In the genomic region with DNA sequence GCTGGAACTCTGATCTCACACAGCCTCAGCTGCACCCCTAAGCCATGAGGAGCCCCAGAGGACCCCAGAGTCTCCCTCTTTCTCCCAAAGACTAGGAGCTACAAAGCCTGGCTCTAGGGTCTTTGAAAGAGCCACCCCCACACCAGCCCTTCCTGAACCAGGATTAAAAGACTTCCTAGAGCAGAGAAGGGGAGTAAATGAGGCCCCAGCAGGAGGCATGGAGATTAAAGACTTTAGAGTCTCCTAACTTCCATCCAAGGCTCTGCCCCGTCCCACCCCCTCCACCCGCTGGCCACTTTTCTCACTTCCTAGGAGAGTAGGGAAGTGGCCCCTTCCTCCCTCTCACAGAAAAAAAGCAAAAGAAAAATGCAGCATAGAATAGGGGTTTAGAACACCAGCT, we compare ENCODE assay signal across 8 cellular contexts. TPM values are rescaled to one million over a fixed set of nuclear protein-coding genes. Genes with fewer than 3 reads are reported as not detected.
A peak's percentile ranks its signal among the peaks of the same experiment; 100 is the strongest.
DNase-seq lines count a peak whose midpoint lies in the region; ATAC-seq lines count a peak whose summit lies in the region.

No MANE protein-coding gene starts in this region.

- peaks cover 52% of the 10 kb centered on the region for H3K4me1 Mint-ChIP-seq in activated CD8-positive, alpha-beta memory T cell treated with anti-CD3 and anti-CD28 coated beads, Interleukin-2, amount 10 ng/mL, durations not matched to agents 7 days and 5 days
- H3K4me1 Mint-ChIP-seq in activated naive CD8-positive, alpha-beta T cell treated with anti-CD3 and anti-CD28 coated beads for 36 hours, result peaks cover 55% of the 10 kb centered on the region
- peaks cover 10 to 14% of the 10 kb centered on the region in 2 donors for H3K4me1 Mint-ChIP-seq in immature natural killer cell

- no peaks in the 10 kb centered on the region for H3K9me3 Mint-ChIP-seq in activated CD8-positive, alpha-beta memory T cell treated with anti-CD3 and anti-CD28 coated beads, Interleukin-2, amount 10 ng/mL, durations not matched to agents 7 days and 5 days (ENCODE audit: low read depth)
- no peaks in the 10 kb centered on the region for H3K9me3 Mint-ChIP-seq in activated naive CD8-positive, alpha-beta T cell treated with anti-CD3 and anti-CD28 coated beads for 36 hours
- H3K9me3 Mint-ChIP-seq in immature natural killer cell, result no peaks in the 10 kb centered on the region

- no peak for DNase-seq in activated CD8-positive, alpha-beta memory T cell treated with anti-CD3 and anti-CD28 coated beads, Interleukin-2, amount 10 ng/mL, durations not matched to agents 7 days and 5 days
- DNase-seq in activated CD8-positive, alpha-beta memory T cell treated with anti-CD3 and anti-CD28 coated beads for 24 hours, result no peak
- no peak for DNase-seq in activated naive CD8-positive, alpha-beta T cell treated with anti-CD3 and anti-CD28 coated beads for 36 hours
- no peak for DNase-seq in immature natural killer cell
- no peak for DNase-seq in T-helper 9 cell
- no peak for DNase-seq in NCI-H187 treated with DMSO at 0.1 percent for 48 hours (lab: John Stamatoyannopoulos, UW)

- peak overlapping the region; percentile 72 for H3K27ac ChIP-seq in temporal lobe (ENCODE audit: low read depth, low read length)

- CTCF ChIA-PET in activated CD8-positive, alpha-beta memory T cell treated with anti-CD3 and anti-CD28 coated beads, Interleukin-2, amount 10 ng/mL, durations not matched to agents 7 days and 5 days (lab: Charles Lee), result interaction anchor here (0.9 to 2.3 kb wide), 5 partner anchors 54 to 169 kb away, joined by 3 to 9 read pairs (median 7); no protein-coding TSS in a partner anchor

- ATAC-seq in activated CD8-positive, alpha-beta memory T cell treated with anti-CD3 and anti-CD28 coated beads, Interleukin-2, amount 10 ng/mL, durations not matched to agents 7 days and 5 days, result no peak
- no peak for ATAC-seq in GM19328 (IDR thresholded peaks at IDR 0.05; ENCODE audit: unreplicated experiment)

- H3K27ac Mint-ChIP-seq in activated CD8-positive, alpha-beta memory T cell treated with anti-CD3 and anti-CD28 coated beads, Interleukin-2, amount 10 ng/mL, durations not matched to agents 7 days and 5 days, result peak overlapping the region; percentile 98
- H3K27ac Mint-ChIP-seq in activated naive CD8-positive, alpha-beta T cell treated with anti-CD3 and anti-CD28 coated beads for 36 hours, result peak overlapping the region; percentile 93
- H3K27ac Mint-ChIP-seq in immature natural killer cell, result peak overlapping the region in 2 of 6 donors; percentile 94 to 99

- H3K4me3 Mint-ChIP-seq in activated CD8-positive, alpha-beta memory T cell treated with anti-CD3 and anti-CD28 coated beads, Interleukin-2, amount 10 ng/mL, durations not matched to agents 7 days and 5 days, result peak overlapping the region; percentile 98
- peak overlapping the region; percentile 95 for H3K4me3 Mint-ChIP-seq in activated naive CD8-positive, alpha-beta T cell treated with anti-CD3 and anti-CD28 coated beads for 36 hours
- peak overlapping the region; percentile 93 to 99 (median 98) for H3K4me3 Mint-ChIP-seq in immature natural killer cell

- H3K27me3 Mint-ChIP-seq in activated CD8-positive, alpha-beta memory T cell treated with anti-CD3 and anti-CD28 coated beads, Interleukin-2, amount 10 ng/mL, durations not matched to agents 7 days and 5 days, result no peaks in the 10 kb centered on the region
- H3K27me3 Mint-ChIP-seq in activated naive CD8-positive, alpha-beta T cell treated with anti-CD3 and anti-CD28 coated beads for 36 hours, result no peaks in the 10 kb centered on the region
- peaks cover 5 to 23% (median 15%) of the 10 kb centered on the region in 3 donors for H3K27me3 Mint-ChIP-seq in immature natural killer cell (ENCODE audit: low read depth in 3 of 3)

- peaks cover 34% of the 10 kb centered on the region for H3K36me3 Mint-ChIP-seq in activated CD8-positive, alpha-beta memory T cell treated with anti-CD3 and anti-CD28 coated beads, Interleukin-2, amount 10 ng/mL, durations not matched to agents 7 days and 5 days
- H3K36me3 Mint-ChIP-seq in activated naive CD8-positive, alpha-beta T cell treated with anti-CD3 and anti-CD28 coated beads for 36 hours, result peaks cover 35% of the 10 kb centered on the region
- H3K36me3 Mint-ChIP-seq in immature natural killer cell, result peaks cover 0 to 15% (median 0%) of the 10 kb centered on the region in 3 donors

RNA-seq across cellular contexts. Expression of a gene that starts 1.7 kb away (rescaled TPM):
- 100 to 1,000 TPM; 130 to 156 TPM for total RNA-seq in activated CD8-positive, alpha-beta memory T cell treated with anti-CD3 and anti-CD28 coated beads, Interleukin-2, amount 10 ng/mL, durations not matched to agents 7 days and 5 days
- 10 to 100 TPM; 76.8 to 77.1 TPM for total RNA-seq in activated naive CD8-positive, alpha-beta T cell treated with anti-CD3 and anti-CD28 coated beads for 36 hours
- polyA plus RNA-seq in immature natural killer cell, result 10 to 100 TPM; 30.5 to 94.3 (median 54.9) TPM
- total RNA-seq in temporal lobe, result 16.0 TPM
